In genomic region chr11:27506200-27507182, GRCh38 we compare ENCODE assay signal across 1 cellular context.
TF ChIP-seq lines count a peak whose summit lies in the region.

A gene with protein sequence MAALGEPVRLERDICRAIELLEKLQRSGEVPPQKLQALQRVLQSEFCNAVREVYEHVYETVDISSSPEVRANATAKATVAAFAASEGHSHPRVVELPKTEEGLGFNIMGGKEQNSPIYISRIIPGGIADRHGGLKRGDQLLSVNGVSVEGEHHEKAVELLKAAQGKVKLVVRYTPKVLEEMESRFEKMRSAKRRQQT (minus strand): TSS chr11:27506769. CDS start chr11:27506752, 17 bp downstream.

TF ChIP-seq in HepG2, 621 proteins besides CTCF, POLR2A, EP300 and RAD21 (continued from another document and continues in another):
- peak; percentile 22; the same call in 1 of the 2 replicates for TF ChIP-seq ZBTB40 (IDR thresholded peaks at IDR 0.05)
- TF ChIP-seq ZBTB40 (CRISPR knock-in tag; IDR thresholded peaks at IDR 0.05) = peak; percentile 59; the same call in 1 of the 2 replicates
- no peak for TF ChIP-seq SSRP1 (CRISPR knock-in tag; IDR thresholded peaks at IDR 0.05)
- 0 out of 2 replicates have a peak, but pooled peaks have one; percentile 16 for TF ChIP-seq ONECUT2 (CRISPR knock-in tag; IDR thresholded peaks at IDR 0.05)
- no peak for TF ChIP-seq ATAD3A (CRISPR knock-in tag; IDR thresholded peaks at IDR 0.05)
- TF ChIP-seq ZFP1 (CRISPR knock-in tag; IDR thresholded peaks at IDR 0.05) = no peak
- TF ChIP-seq POLR2AphosphoS5 (IDR thresholded peaks at IDR 0.05; ENCODE audit: low read depth, low read length) = peak; percentile 97; the same call in 1 of the 2 replicates
- peak; percentile 67; the same call in 1 of the 2 replicates for TF ChIP-seq MEF2D (CRISPR knock-in tag; IDR thresholded peaks at IDR 0.05)
- TF ChIP-seq ZNF33B (CRISPR knock-in tag; IDR thresholded peaks at IDR 0.05) = no peak
- TF ChIP-seq TCF7L2 (IDR thresholded peaks at IDR 0.05; ENCODE audit: low read depth, low read length) = no peak
- 0 out of 2 replicates have a peak, but pooled peaks have one; percentile 51 for TF ChIP-seq ZNF232 (CRISPR knock-in tag; IDR thresholded peaks at IDR 0.05; ENCODE audit: borderline replicate concordance)
- no peak for TF ChIP-seq PTBP1 (IDR thresholded peaks at IDR 0.05; ENCODE audit: low read depth, low read length, poor library complexity, severe bottlenecking)
- 0 out of 2 replicates have a peak, but pooled peaks have one; percentile 45 for TF ChIP-seq PPARG (CRISPR knock-in tag; conservative IDR thresholded peaks at IDR 0.05)
- TF ChIP-seq, protein P1, sequence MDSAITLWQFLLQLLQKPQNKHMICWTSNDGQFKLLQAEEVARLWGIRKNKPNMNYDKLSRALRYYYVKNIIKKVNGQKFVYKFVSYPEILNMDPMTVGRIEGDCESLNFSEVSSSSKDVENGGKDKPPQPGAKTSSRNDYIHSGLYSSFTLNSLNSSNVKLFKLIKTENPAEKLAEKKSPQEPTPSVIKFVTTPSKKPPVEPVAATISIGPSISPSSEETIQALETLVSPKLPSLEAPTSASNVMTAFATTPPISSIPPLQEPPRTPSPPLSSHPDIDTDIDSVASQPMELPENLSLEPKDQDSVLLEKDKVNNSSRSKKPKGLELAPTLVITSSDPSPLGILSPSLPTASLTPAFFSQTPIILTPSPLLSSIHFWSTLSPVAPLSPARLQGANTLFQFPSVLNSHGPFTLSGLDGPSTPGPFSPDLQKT (CRISPR knock-in tag; IDR thresholded peaks at IDR 0.05; ENCODE audit: borderline replicate concordance) = no peak
- no peak for TF ChIP-seq CEBPZ (IDR thresholded peaks at IDR 0.05; ENCODE audit: low read length)
- TF ChIP-seq ZNF230 (CRISPR knock-in tag; IDR thresholded peaks at IDR 0.05) = no peak
- no peak for TF ChIP-seq ZNF317 (CRISPR knock-in tag; IDR thresholded peaks at IDR 0.05)
- no peak for TF ChIP-seq MXD4 (CRISPR knock-in tag; IDR thresholded peaks at IDR 0.05)
- peak; percentile 73; the same call in 1 of the 2 replicates for TF ChIP-seq STAT6 (CRISPR knock-in tag; IDR thresholded peaks at IDR 0.05; ENCODE audit: borderline replicate concordance)
- peak; percentile 86 for TF ChIP-seq HNF1B (CRISPR knock-in tag; IDR thresholded peaks at IDR 0.05)
- TF ChIP-seq ZFP36L2 (CRISPR knock-in tag; IDR thresholded peaks at IDR 0.05) = no peak
- TF ChIP-seq, protein P2, sequence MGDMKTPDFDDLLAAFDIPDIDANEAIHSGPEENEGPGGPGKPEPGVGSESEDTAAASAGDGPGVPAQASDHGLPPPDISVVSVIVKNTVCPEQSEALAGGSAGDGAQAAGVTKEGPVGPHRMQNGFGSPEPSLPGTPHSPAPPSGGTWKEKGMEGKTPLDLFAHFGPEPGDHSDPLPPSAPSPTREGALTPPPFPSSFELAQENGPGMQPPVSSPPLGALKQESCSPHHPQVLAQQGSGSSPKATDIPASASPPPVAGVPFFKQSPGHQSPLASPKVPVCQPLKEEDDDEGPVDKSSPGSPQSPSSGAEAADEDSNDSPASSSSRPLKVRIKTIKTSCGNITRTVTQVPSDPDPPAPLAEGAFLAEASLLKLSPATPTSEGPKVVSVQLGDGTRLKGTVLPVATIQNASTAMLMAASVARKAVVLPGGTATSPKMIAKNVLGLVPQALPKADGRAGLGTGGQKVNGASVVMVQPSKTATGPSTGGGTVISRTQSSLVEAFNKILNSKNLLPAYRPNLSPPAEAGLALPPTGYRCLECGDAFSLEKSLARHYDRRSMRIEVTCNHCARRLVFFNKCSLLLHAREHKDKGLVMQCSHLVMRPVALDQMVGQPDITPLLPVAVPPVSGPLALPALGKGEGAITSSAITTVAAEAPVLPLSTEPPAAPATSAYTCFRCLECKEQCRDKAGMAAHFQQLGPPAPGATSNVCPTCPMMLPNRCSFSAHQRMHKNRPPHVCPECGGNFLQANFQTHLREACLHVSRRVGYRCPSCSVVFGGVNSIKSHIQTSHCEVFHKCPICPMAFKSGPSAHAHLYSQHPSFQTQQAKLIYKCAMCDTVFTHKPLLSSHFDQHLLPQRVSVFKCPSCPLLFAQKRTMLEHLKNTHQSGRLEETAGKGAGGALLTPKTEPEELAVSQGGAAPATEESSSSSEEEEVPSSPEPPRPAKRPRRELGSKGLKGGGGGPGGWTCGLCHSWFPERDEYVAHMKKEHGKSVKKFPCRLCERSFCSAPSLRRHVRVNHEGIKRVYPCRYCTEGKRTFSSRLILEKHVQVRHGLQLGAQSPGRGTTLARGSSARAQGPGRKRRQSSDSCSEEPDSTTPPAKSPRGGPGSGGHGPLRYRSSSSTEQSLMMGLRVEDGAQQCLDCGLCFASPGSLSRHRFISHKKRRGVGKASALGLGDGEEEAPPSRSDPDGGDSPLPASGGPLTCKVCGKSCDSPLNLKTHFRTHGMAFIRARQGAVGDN (CRISPR knock-in tag; IDR thresholded peaks at IDR 0.05) = peak; percentile 87
- no peak for TF ChIP-seq CC2D1A (CRISPR knock-in tag; IDR thresholded peaks at IDR 0.05)
- 0 out of 2 replicates have a peak, but pooled peaks have one; percentile 21 for TF ChIP-seq ZNF510 (CRISPR knock-in tag; IDR thresholded peaks at IDR 0.05; ENCODE audit: low read depth)
- no peak; the same call in 1 of the 2 replicates for TF ChIP-seq ISX (CRISPR knock-in tag; conservative IDR thresholded peaks at IDR 0.05)
- TF ChIP-seq PHF5A (CRISPR knock-in tag; IDR thresholded peaks at IDR 0.05; ENCODE audit: low read depth, unreplicated experiment) = peak; percentile 76
- TF ChIP-seq, protein P3, sequence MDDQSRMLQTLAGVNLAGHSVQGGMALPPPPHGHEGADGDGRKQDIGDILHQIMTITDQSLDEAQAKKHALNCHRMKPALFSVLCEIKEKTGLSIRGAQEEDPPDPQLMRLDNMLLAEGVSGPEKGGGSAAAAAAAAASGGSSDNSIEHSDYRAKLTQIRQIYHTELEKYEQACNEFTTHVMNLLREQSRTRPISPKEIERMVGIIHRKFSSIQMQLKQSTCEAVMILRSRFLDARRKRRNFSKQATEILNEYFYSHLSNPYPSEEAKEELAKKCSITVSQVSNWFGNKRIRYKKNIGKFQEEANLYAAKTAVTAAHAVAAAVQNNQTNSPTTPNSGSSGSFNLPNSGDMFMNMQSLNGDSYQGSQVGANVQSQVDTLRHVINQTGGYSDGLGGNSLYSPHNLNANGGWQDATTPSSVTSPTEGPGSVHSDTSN (CRISPR knock-in tag; IDR thresholded peaks at IDR 0.05; ENCODE audit: borderline replicate concordance) = no peak
- no peak for TF ChIP-seq NR2F1 (CRISPR knock-in tag; IDR thresholded peaks at IDR 0.05)
- TF ChIP-seq MAFF (IDR thresholded peaks at IDR 0.05; ENCODE audit: low read depth, low read length) = no peak
- no peak for TF ChIP-seq RELA (CRISPR knock-in tag; IDR thresholded peaks at IDR 0.05)
